Comparison of ENCODE assay signal across 2 cellular contexts in the genomic region with DNA sequence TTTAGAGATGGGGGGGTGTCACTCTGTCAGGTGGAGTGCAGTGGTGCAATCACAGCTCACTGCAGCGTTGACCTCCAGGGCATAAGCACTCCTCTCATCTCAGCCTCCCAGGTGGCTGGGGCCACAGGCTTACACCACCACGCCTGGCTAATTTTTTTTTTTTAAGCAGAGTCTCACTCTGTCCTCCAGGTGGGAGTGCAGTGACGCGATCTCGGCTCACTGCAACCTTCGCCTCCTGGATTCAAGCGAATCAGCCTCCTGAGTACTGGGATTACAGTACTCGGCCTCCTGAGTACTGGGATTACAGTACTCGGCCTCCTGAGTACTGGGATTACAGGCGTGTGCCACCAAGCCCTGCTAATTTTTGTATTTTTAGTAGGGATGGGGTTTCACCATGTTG.
TF ChIP-seq lines count a peak whose summit lies in the region.

No MANE protein-coding gene starts in this region.

TF ChIP-seq in HCT116, 20 proteins besides CTCF, POLR2A, EP300 and RAD21:
- no peak for TF ChIP-seq CBX3 (IDR thresholded peaks at IDR 0.05; ENCODE audit: low read depth)
- no peak for TF ChIP-seq JUND (IDR thresholded peaks at IDR 0.05)
- TF ChIP-seq TCF7L2 (IDR thresholded peaks at IDR 0.05; ENCODE audit: borderline replicate concordance, extremely low read depth, insufficient read depth, insufficient read length): no peak
- TF ChIP-seq ZFX (IDR thresholded peaks at IDR 0.05): no peak
- TF ChIP-seq CEBPB (IDR thresholded peaks at IDR 0.05; ENCODE audit: low read depth): no peak
- TF ChIP-seq POLR2AphosphoS5 (IDR thresholded peaks at IDR 0.05; ENCODE audit: low read depth, low read length): no peak
- no peak for TF ChIP-seq YY1 (IDR thresholded peaks at IDR 0.05; ENCODE audit: extremely low read depth, insufficient replicate concordance, low read depth, low read length)
- TF ChIP-seq EZH2phosphoT487 (IDR thresholded peaks at IDR 0.05; ENCODE audit: borderline replicate concordance): no peak
- TF ChIP-seq SP1 (IDR thresholded peaks at IDR 0.05; ENCODE audit: low read depth): no peak
- TF ChIP-seq ZBTB33 (IDR thresholded peaks at IDR 0.05; ENCODE audit: extremely low read depth, insufficient replicate concordance, low read length): no peak
- TF ChIP-seq, protein P1, sequence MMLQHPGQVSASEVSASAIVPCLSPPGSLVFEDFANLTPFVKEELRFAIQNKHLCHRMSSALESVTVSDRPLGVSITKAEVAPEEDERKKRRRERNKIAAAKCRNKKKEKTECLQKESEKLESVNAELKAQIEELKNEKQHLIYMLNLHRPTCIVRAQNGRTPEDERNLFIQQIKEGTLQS (IDR thresholded peaks at IDR 0.05): no peak
- TF ChIP-seq, protein P2, sequence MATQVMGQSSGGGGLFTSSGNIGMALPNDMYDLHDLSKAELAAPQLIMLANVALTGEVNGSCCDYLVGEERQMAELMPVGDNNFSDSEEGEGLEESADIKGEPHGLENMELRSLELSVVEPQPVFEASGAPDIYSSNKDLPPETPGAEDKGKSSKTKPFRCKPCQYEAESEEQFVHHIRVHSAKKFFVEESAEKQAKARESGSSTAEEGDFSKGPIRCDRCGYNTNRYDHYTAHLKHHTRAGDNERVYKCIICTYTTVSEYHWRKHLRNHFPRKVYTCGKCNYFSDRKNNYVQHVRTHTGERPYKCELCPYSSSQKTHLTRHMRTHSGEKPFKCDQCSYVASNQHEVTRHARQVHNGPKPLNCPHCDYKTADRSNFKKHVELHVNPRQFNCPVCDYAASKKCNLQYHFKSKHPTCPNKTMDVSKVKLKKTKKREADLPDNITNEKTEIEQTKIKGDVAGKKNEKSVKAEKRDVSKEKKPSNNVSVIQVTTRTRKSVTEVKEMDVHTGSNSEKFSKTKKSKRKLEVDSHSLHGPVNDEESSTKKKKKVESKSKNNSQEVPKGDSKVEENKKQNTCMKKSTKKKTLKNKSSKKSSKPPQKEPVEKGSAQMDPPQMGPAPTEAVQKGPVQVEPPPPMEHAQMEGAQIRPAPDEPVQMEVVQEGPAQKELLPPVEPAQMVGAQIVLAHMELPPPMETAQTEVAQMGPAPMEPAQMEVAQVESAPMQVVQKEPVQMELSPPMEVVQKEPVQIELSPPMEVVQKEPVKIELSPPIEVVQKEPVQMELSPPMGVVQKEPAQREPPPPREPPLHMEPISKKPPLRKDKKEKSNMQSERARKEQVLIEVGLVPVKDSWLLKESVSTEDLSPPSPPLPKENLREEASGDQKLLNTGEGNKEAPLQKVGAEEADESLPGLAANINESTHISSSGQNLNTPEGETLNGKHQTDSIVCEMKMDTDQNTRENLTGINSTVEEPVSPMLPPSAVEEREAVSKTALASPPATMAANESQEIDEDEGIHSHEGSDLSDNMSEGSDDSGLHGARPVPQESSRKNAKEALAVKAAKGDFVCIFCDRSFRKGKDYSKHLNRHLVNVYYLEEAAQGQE (IDR thresholded peaks at IDR 0.05; ENCODE audit: low read depth): no peak
- TF ChIP-seq FOSL1 (IDR thresholded peaks at IDR 0.05; ENCODE audit: low read depth): no peak
- TF ChIP-seq MAX (IDR thresholded peaks at IDR 0.05): no peak
- no peak for TF ChIP-seq SRF (IDR thresholded peaks at IDR 0.05; ENCODE audit: low read depth)
- TF ChIP-seq EGR1 (IDR thresholded peaks at IDR 0.05; ENCODE audit: low read depth): no peak

TF ChIP-seq in GM12878, 131 proteins besides CTCF, POLR2A, EP300 and RAD21:
- TF ChIP-seq BACH1 (IDR thresholded peaks at IDR 0.05; ENCODE audit: borderline replicate concordance) (no peak), YY1 (IDR thresholded peaks at IDR 0.05; ENCODE audit: low read depth, low read length) (no peak), PAX8 (IDR thresholded peaks at IDR 0.05) (no peak), SIX5 (IDR thresholded peaks at IDR 0.05; ENCODE audit: low read depth, low read length, severe bottlenecking) (no peak), RELA (IDR thresholded peaks at IDR 0.05; ENCODE audit: borderline replicate concordance, partially characterized antibody) (no peak)
